In the genomic region with DNA sequence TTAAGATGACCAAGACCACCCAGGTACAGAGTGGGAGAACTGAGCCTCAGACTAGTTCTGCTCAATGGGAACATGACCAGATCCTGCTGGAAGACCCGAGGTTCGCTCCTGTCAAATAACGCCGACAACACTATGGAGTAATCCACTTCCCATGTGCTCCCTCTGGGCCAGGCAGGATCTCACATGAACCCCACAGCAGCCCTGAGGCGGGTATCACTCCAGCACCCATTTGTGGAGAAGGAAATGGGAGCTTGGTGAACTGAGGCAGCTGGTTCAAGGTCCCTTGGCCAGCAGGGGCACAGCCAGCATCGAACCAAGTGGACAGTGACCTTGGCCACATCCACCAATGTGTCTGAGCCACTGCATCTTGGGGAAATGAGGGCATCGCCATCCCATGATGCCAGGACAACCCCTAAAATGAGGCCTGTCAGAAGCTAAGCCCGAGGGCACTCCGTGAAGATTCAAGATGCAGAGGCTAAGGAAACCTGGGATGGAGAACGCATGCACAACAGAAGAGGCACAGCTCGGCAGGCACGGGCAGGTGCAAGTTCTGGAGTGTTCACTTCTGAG, we compare ENCODE assay signal across 1 cellular context.
TF ChIP-seq lines count a peak whose summit lies in the region.

No MANE protein-coding gene starts in this region.

TF ChIP-seq in IMR-90, 13 proteins besides CTCF, POLR2A, EP300 and RAD21 (continued from another document):
- TF ChIP-seq RCOR1 (IDR thresholded peaks at IDR 0.05; ENCODE audit: insufficient replicate concordance, low read length) (no peak), BHLHE40 (IDR thresholded peaks at IDR 0.05; ENCODE audit: low read depth, low read length) (no peak), MAZ (IDR thresholded peaks at IDR 0.05; ENCODE audit: borderline replicate concordance, low read depth, low read length) (no peak), SMC3 (IDR thresholded peaks at IDR 0.05; ENCODE audit: low read depth, low read length) (no peak), FOS (IDR thresholded peaks at IDR 0.05; ENCODE audit: low read depth, low read length) (no peak), CHD1 (IDR thresholded peaks at IDR 0.05; ENCODE audit: low read depth, low read length) (no peak), MAFK (IDR thresholded peaks at IDR 0.05; ENCODE audit: low read depth, low read length) (no peak), CEBPB (IDR thresholded peaks at IDR 0.05; ENCODE audit: low read depth, low read length) (no peak), RFX5 (IDR thresholded peaks at IDR 0.05; ENCODE audit: low read depth, low read length) (no peak), USF2 (IDR thresholded peaks at IDR 0.05; ENCODE audit: low read depth, low read length) (no peak), NFE2L2 (IDR thresholded peaks at IDR 0.05; ENCODE audit: low read depth, low read length) (no peak), MXI1 (IDR thresholded peaks at IDR 0.05; ENCODE audit: borderline replicate concordance, low read depth, low read length) (no peak)
